11 cellular contexts compared by ENCODE assay signal in the genomic region with DNA sequence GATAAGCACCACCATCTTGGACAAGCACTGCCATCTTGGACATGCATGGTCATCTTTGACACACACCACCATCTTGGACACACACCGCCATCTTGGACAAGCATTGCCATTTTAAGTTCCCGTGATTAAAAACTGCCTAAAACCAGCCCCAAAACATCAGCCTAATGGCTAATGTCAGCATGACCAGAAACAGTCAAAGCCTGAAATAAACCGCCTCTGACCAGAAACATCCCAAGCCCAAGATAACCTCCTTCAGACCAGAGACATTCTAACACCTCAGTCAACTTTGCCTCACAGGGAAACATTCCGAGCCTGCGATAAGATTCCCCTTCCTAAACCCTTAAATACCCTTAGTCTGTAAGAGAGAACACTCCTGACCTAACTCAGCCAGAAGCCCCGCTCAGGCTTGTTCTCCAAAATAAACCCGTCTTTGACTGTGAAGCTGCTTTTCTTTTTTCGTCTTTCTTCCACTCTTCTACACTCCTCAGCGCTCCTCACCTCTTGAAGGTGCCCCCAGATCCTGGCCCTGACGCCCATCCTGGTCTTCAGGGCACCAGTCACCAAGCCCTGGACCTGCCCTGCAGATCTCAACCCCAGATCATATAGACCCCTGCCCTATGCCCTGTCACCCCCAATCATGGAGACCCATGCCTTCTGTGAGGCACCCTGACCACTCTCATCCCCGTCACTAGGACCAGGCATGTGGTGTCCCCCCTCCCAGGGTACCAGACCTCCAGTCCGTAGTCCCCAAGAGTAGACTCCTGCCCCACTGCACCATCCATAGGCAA. TPM values are rescaled to one million over a fixed set of nuclear protein-coding genes. Genes with fewer than 3 reads are reported as not detected.
DNase-seq lines count a peak whose midpoint lies in the region; ATAC-seq and TF ChIP-seq lines count a peak whose summit lies in the region.
"Had no signal": no experiment of that assay in that cellular context is flagged by ENCODE, and none has a peak within 500 bp of the region (broad histone marks: within the 10 kb centered on the region; RNA-seq: fewer than 3 reads in every experiment).

No MANE protein-coding gene starts in this region.

- POLR2A ChIA-PET in activated CD4-positive, alpha-beta memory T cell treated with anti-CD3 and anti-CD28 coated beads, Interleukin-2, amount 10 ng/mL, durations not matched to agents 7 days and 5 days (lab: Charles Lee), result no interaction called here

- peaks cover 9% of the 10 kb centered on the region for H3K4me1 Mint-ChIP-seq in activated CD4-positive, alpha-beta T cell treated with anti-CD3 and anti-CD28 coated beads, Interleukin-2, amount 10 ng/mL, durations not matched to agents 24 days and 14 days
- H3K4me1 Mint-ChIP-seq in activated CD4-positive, alpha-beta memory T cell treated with anti-CD3 and anti-CD28 coated beads, Interleukin-2, amount 10 ng/mL, durations not matched to agents 7 days and 5 days, result peaks cover 28% of the 10 kb centered on the region
- H3K4me1 Mint-ChIP-seq in glutamatergic neuron (ENCODE audit: low read depth, unreplicated experiment), result no peaks in the 10 kb centered on the region
- peaks cover 55% of the 10 kb centered on the region for H3K4me1 Mint-ChIP-seq in stimulated activated effector memory CD8-positive, alpha-beta T cell treated with anti-CD3 and anti-CD28 coated beads, Interleukin-12 subunit alpha, Interleukin-12 subunit beta, amount 100 ng/mL, for 72 hours

- H3K9me3 Mint-ChIP-seq in activated CD4-positive, alpha-beta T cell treated with anti-CD3 and anti-CD28 coated beads, Interleukin-2, amount 10 ng/mL, durations not matched to agents 24 days and 14 days, result peaks cover 44% of the 10 kb centered on the region
- peaks cover 42% of the 10 kb centered on the region for H3K9me3 Mint-ChIP-seq in activated CD4-positive, alpha-beta memory T cell treated with anti-CD3 and anti-CD28 coated beads, Interleukin-2, amount 10 ng/mL, durations not matched to agents 7 days and 5 days
- peaks cover 31% of the 10 kb centered on the region for H3K9me3 Mint-ChIP-seq in glutamatergic neuron (ENCODE audit: unreplicated experiment)
- H3K9me3 Mint-ChIP-seq in stimulated activated effector memory CD8-positive, alpha-beta T cell treated with anti-CD3 and anti-CD28 coated beads, Interleukin-12 subunit alpha, Interleukin-12 subunit beta, amount 100 ng/mL, for 72 hours, result peaks cover 20% of the 10 kb centered on the region

- H3K36me3 Mint-ChIP-seq in activated CD4-positive, alpha-beta T cell treated with anti-CD3 and anti-CD28 coated beads, Interleukin-2, amount 10 ng/mL, durations not matched to agents 24 days and 14 days (ENCODE audit: low read depth), result peaks cover 62% of the 10 kb centered on the region
- H3K36me3 Mint-ChIP-seq in activated CD4-positive, alpha-beta memory T cell treated with anti-CD3 and anti-CD28 coated beads, Interleukin-2, amount 10 ng/mL, durations not matched to agents 7 days and 5 days (ENCODE audit: low read depth), result peaks cover 58% of the 10 kb centered on the region
- H3K36me3 Mint-ChIP-seq in glutamatergic neuron (ENCODE audit: unreplicated experiment), result peaks cover 52% of the 10 kb centered on the region
- H3K36me3 Mint-ChIP-seq in stimulated activated effector memory CD8-positive, alpha-beta T cell treated with anti-CD3 and anti-CD28 coated beads, Interleukin-12 subunit alpha, Interleukin-12 subunit beta, amount 100 ng/mL, for 72 hours, result peaks cover 59% of the 10 kb centered on the region

- intact Hi-C loops in activated CD4-positive, alpha-beta T cell treated with anti-CD3 and anti-CD28 coated beads, Interleukin-2, amount 10 ng/mL, durations not matched to agents 24 days and 14 days (cut with micrococcal nuclease), result no loop called here

- H3K27ac Mint-ChIP-seq in activated CD4-positive, alpha-beta T cell treated with anti-CD3 and anti-CD28 coated beads, Interleukin-2, amount 10 ng/mL, durations not matched to agents 24 days and 14 days, result no peak overlapping the region
- H3K27ac Mint-ChIP-seq in activated CD4-positive, alpha-beta memory T cell treated with anti-CD3 and anti-CD28 coated beads, Interleukin-2, amount 10 ng/mL, durations not matched to agents 7 days and 5 days, result no peak overlapping the region
- H3K27ac Mint-ChIP-seq in glutamatergic neuron (ENCODE audit: unreplicated experiment), result peak overlapping the region; percentile 48
- peak overlapping the region; percentile 78 for H3K27ac Mint-ChIP-seq in stimulated activated effector memory CD8-positive, alpha-beta T cell treated with anti-CD3 and anti-CD28 coated beads, Interleukin-12 subunit alpha, Interleukin-12 subunit beta, amount 100 ng/mL, for 72 hours

- CTCF ChIA-PET in activated CD4-positive, alpha-beta memory T cell treated with anti-CD3 and anti-CD28 coated beads, Interleukin-2, amount 10 ng/mL, durations not matched to agents 7 days and 5 days (lab: Charles Lee), result no interaction called here

- no peaks in the 10 kb centered on the region for H3K27me3 Mint-ChIP-seq in activated CD4-positive, alpha-beta T cell treated with anti-CD3 and anti-CD28 coated beads, Interleukin-2, amount 10 ng/mL, durations not matched to agents 24 days and 14 days
- no peaks in the 10 kb centered on the region for H3K27me3 Mint-ChIP-seq in activated CD4-positive, alpha-beta memory T cell treated with anti-CD3 and anti-CD28 coated beads, Interleukin-2, amount 10 ng/mL, durations not matched to agents 7 days and 5 days
- peaks cover 15% of the 10 kb centered on the region for H3K27me3 Mint-ChIP-seq in glutamatergic neuron (ENCODE audit: unreplicated experiment)
- H3K27me3 Mint-ChIP-seq: naive thymus-derived CD8-positive, alpha-beta T cell had no signal

- no peak for TF ChIP-seq CTCF in glutamatergic neuron (IDR thresholded peaks at IDR 0.05; ENCODE audit: partially characterized antibody, unreplicated experiment)

- no peak overlapping the region for H3K4me3 Mint-ChIP-seq in activated CD4-positive, alpha-beta T cell treated with anti-CD3 and anti-CD28 coated beads, Interleukin-2, amount 10 ng/mL, durations not matched to agents 24 days and 14 days
- H3K4me3 Mint-ChIP-seq in activated CD4-positive, alpha-beta memory T cell treated with anti-CD3 and anti-CD28 coated beads, Interleukin-2, amount 10 ng/mL, durations not matched to agents 7 days and 5 days, result no peak overlapping the region
- H3K4me3 Mint-ChIP-seq in glutamatergic neuron (ENCODE audit: unreplicated experiment), result no peak overlapping the region
- H3K4me3 Mint-ChIP-seq in stimulated activated effector memory CD8-positive, alpha-beta T cell treated with anti-CD3 and anti-CD28 coated beads, Interleukin-12 subunit alpha, Interleukin-12 subunit beta, amount 100 ng/mL, for 72 hours, result no peak overlapping the region

- ATAC-seq in stimulated activated effector memory CD8-positive, alpha-beta T cell treated with anti-CD3 and anti-CD28 coated beads, Interleukin-12 subunit alpha, Interleukin-12 subunit beta, amount 100 ng/mL, for 72 hours, result no peak
- ATAC-seq in GM19395 (IDR thresholded peaks at IDR 0.05; ENCODE audit: unreplicated experiment), result no peak
- ATAC-seq: A549; naive thymus-derived CD8-positive, alpha-beta T cell had no signal

- DNase-seq in activated CD4-positive, alpha-beta T cell treated with anti-CD3 and anti-CD28 coated beads, Interleukin-2, amount 10 ng/mL, durations not matched to agents 24 days and 14 days, result peak; percentile 58
- DNase-seq in activated CD4-positive, alpha-beta T cell treated with anti-CD3 and anti-CD28 coated beads, Interleukin-2, amount 50 U/mL, for 4 hours, result no peak
- peak; percentile 14 for DNase-seq in activated CD4-positive, alpha-beta memory T cell treated with anti-CD3 and anti-CD28 coated beads, Interleukin-2, amount 10 ng/mL, durations not matched to agents 7 days and 5 days
- DNase-seq in glutamatergic neuron (no peak), kidney tubule cell (ENCODE audit: low spot score) (no peak), SW480 (ENCODE audit: low spot score) (no peak)
- peak in 1 of 2 donors; percentile 55 for DNase-seq in stimulated activated effector memory CD8-positive, alpha-beta T cell treated with anti-CD3 and anti-CD28 coated beads, Interleukin-12 subunit alpha, Interleukin-12 subunit beta, amount 100 ng/mL, for 72 hours (ENCODE audit: low spot score in 2 of 2)
- DNase-seq: MG63 had no signal

RNA-seq across cellular contexts. Expression of gene ASMTL, which starts 3.7 kb away (rescaled TPM):
- total RNA-seq in activated CD4-positive, alpha-beta T cell treated with anti-CD3 and anti-CD28 coated beads, Interleukin-2, amount 10 ng/mL, durations not matched to agents 24 days and 14 days, result 44.5 and 46.6 TPM in 2 replicates
- total RNA-seq in activated CD4-positive, alpha-beta memory T cell treated with anti-CD3 and anti-CD28 coated beads, Interleukin-2, amount 10 ng/mL, durations not matched to agents 7 days and 5 days, result 10 to 100 TPM; 62.2 to 63.3 TPM
- 45.5 TPM for total RNA-seq in glutamatergic neuron (ENCODE audit: unreplicated experiment)

RNA-seq across cellular contexts. Expression of gene SLC25A6, which starts 57.1 kb away (rescaled TPM):
- 302 and 306 TPM in 2 replicates for total RNA-seq in activated CD4-positive, alpha-beta T cell treated with anti-CD3 and anti-CD28 coated beads, Interleukin-2, amount 10 ng/mL, durations not matched to agents 24 days and 14 days
- total RNA-seq in activated CD4-positive, alpha-beta memory T cell treated with anti-CD3 and anti-CD28 coated beads, Interleukin-2, amount 10 ng/mL, durations not matched to agents 7 days and 5 days, result 100 to 1,000 TPM; 249 to 255 TPM
- 411 TPM for total RNA-seq in glutamatergic neuron (ENCODE audit: unreplicated experiment)

Comparison
In these comparisons a context has a peak if more than half of its experiments do, and no peak if none do; other contexts are left out.
1. DNase-seq: peak in activated CD4-positive, alpha-beta T cell treated with anti-CD3 and anti-CD28 coated beads, Interleukin-2, amount 10 ng/mL, durations not matched to agents 24 days and 14 days (single experiment) and activated CD4-positive, alpha-beta memory T cell treated with anti-CD3 and anti-CD28 coated beads, Interleukin-2, amount 10 ng/mL, durations not matched to agents 7 days and 5 days (single experiment); none in activated CD4-positive, alpha-beta T cell treated with anti-CD3 and anti-CD28 coated beads, Interleukin-2, amount 50 U/mL, for 4 hours (0 of 2), glutamatergic neuron (single experiment), kidney tubule cell (single experiment) and SW480 (single experiment).
2. H3K27ac Mint-ChIP-seq: peak in glutamatergic neuron (single experiment) and stimulated activated effector memory CD8-positive, alpha-beta T cell treated with anti-CD3 and anti-CD28 coated beads, Interleukin-12 subunit alpha, Interleukin-12 subunit beta, amount 100 ng/mL, for 72 hours (single experiment); none in activated CD4-positive, alpha-beta T cell treated with anti-CD3 and anti-CD28 coated beads, Interleukin-2, amount 10 ng/mL, durations not matched to agents 24 days and 14 days (single experiment) and activated CD4-positive, alpha-beta memory T cell treated with anti-CD3 and anti-CD28 coated beads, Interleukin-2, amount 10 ng/mL, durations not matched to agents 7 days and 5 days (single experiment).